In the genomic region with DNA sequence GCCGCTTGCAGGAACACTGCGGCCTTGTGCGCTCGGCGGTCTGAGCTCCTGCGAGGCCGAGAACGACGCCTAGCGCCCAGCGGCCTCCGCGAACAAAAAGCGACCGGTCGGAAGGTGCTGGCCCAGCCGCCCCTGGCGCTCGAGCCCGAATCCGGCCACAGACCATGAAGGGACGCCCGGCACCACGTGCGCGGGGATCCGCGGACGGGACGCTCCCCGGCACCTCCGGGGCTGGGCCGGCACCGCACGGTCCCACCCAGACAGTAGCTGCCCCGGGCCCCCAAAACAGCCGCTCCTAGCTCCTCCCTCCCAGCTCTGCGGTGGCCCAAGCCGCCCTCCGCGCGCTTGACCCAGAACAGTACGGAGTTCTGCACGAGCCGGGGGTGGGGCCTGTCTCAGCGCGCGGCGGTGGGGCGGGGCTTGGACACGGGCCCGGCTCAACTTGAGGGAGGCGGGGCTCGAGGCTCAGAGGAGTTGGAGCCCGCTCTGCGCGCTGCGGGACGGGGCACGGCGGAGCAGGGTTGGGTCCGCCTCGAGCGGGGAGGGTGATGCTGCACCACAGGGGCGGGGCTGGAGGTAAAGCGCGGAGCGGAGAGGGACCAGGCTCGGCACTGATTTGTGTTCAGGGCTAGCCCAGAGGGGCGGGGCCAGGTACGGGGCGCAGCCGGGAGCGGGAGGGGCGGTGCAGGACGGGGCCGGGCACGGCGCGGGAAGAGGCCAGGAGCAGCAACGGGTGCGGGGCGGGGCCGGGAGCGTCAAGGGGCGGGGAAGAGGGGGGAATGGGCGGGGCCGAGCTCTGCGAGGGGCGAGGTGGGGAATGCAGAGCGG, we compare ENCODE assay signal across 8 cellular contexts. TPM values are rescaled to one million over a fixed set of nuclear protein-coding genes. Genes with fewer than 3 reads are reported as not detected.
DNase-seq lines count a peak whose midpoint lies in the region; ATAC-seq and TF ChIP-seq lines count a peak whose summit lies in the region.

No MANE protein-coding gene starts in this region.

- H3K4me1 ChIP-seq in right lobe of liver = peaks cover 0 to 28% (median 13%) of the 10 kb centered on the region in 4 donors

- H3K4me3 ChIP-seq in right lobe of liver = peak overlapping the region; percentile 53 to 90 (median 77)

- H3K4me1 Mint-ChIP-seq in CD14-positive monocyte = peaks cover 58% of the 10 kb centered on the region

- WGBS in right lobe of liver (ENCODE audit: insufficient coverage, low coverage, low lambda C conversion rate, missing lambda C conversion rate) = 1% methylated on average over 16 of the region's 91 CpGs

- no peaks in the 10 kb centered on the region for H3K27me3 Mint-ChIP-seq in CD14-positive monocyte (ENCODE audit: low read depth in 3 of 3)

- peak; percentile 97 for DNase-seq in CD14-positive monocyte (ENCODE audit: low spot score)
- DNase-seq in NCI-H69 (lab: John Stamatoyannopoulos, UW) = peak; percentile 96
- DNase-seq in activated CD4-positive, alpha-beta T cell treated with anti-CD3 and anti-CD28 coated beads, Interleukin-2, amount 50 U/mL, for 48 hours = peak; percentile 98 to 99
- DNase-seq in dermis microvascular lymphatic vessel endothelial cell (ENCODE audit: low read depth in 2 of 2) = peak; percentile 93 to 96
- DNase-seq in right lobe of liver = peak; percentile 100
- DNase-seq in stimulated activated CD4-positive, alpha-beta T cell treated with anti-CD3 and anti-CD28 coated beads, Interleukin-4, amount 100 ng/mL, for 24 hours = peak; percentile 98

- H3K9me3 Mint-ChIP-seq in CD14-positive monocyte = peaks cover 0 to 2% (median 0%) of the 10 kb centered on the region in 7 donors

- peak overlapping the region; percentile 71 to 94 (median 89) for H3K27ac Mint-ChIP-seq in CD14-positive monocyte

- intact Hi-C loops in CD14-positive monocyte (cut with micrococcal nuclease) (loop anchor here (5.0 to 10.0 kb wide), 4 partner anchors 33 to 397 kb away; partner anchors contain the start of genes AFG3L2 (in 2 of the 2) and CHMP1B (in 1 of the 2)), right lobe of liver (cut with DNase I) (no loop called here)

- H3K36me3 ChIP-seq in right lobe of liver = no peaks in the 10 kb centered on the region

- peak; percentile 86 for ATAC-seq in GM19351 (IDR thresholded peaks at IDR 0.05; ENCODE audit: unreplicated experiment)
- peak; percentile 91 for ATAC-seq in HG03520 (IDR thresholded peaks at IDR 0.05; ENCODE audit: unreplicated experiment)
- ATAC-seq in right lobe of liver = peak; percentile 84 to 93 (median 86)

- H3K9me3 ChIP-seq in right lobe of liver = no peaks in the 10 kb centered on the region

- peak overlapping the region; percentile 92 to 97 (median 96) for H3K27ac ChIP-seq in right lobe of liver

- H3K36me3 Mint-ChIP-seq in CD14-positive monocyte = no peaks in the 10 kb centered on the region

- no peaks in the 10 kb centered on the region for H3K27me3 ChIP-seq in right lobe of liver

- peak; percentile 95 for TF ChIP-seq POLR2A in right lobe of liver (IDR thresholded peaks at IDR 0.05)

- TF ChIP-seq CTCF in CD14-positive monocyte (IDR thresholded peaks at IDR 0.05) = no peak
- no peak for TF ChIP-seq CTCF in right lobe of liver (IDR thresholded peaks at IDR 0.05)

- peak overlapping the region; percentile 91 to 93 for H3K4me3 Mint-ChIP-seq in CD14-positive monocyte

RNA-seq across cellular contexts. Expression of gene IMPA2, which starts 0.5 kb away (rescaled TPM):
- polyA plus RNA-seq in CD14-positive monocyte = 100 to 1,000 TPM; 145 to 186 TPM
- total RNA-seq in dermis microvascular lymphatic vessel endothelial cell (8.6 and 14.8 TPM in 2 replicates), right lobe of liver (10 to 100 TPM; 32.3 to 51.1 (median 45.7) TPM)

Comparison
In these comparisons a context has a peak if more than half of its experiments do, and no peak if none do; other contexts are left out.
1. Peak in every context shown above with its lines: DNase-seq, ATAC-seq, H3K4me3 ChIP-seq and H3K27ac ChIP-seq.
2. intact Hi-C loops: an anchor here in CD14-positive monocyte (5.0 to 10.0 kb wide); none called in right lobe of liver.